In genomic region chr1:153633747-153634665, GRCh38 we compare ENCODE assay signal across 1 cellular context.
TF ChIP-seq lines count a peak whose summit lies in the region.

Gene CHTOP (plus strand): TSS chr1:153634066. CDS start chr1:153636589, 2,523 bp downstream.

TF ChIP-seq in HepG2, 621 proteins besides CTCF, POLR2A, EP300 and RAD21 (continued from another document and continues in another):
- TF ChIP-seq MNT (IDR thresholded peaks at IDR 0.05) (no peak; the same call in 1 of the 2 replicates), ZNF784 (CRISPR knock-in tag; IDR thresholded peaks at IDR 0.05; ENCODE audit: borderline replicate concordance) (peak; percentile 70; the same call in 1 of the 2 replicates), RORA (CRISPR knock-in tag; IDR thresholded peaks at IDR 0.05) (no peak), ZNF138 (CRISPR knock-in tag; IDR thresholded peaks at IDR 0.05; ENCODE audit: low read depth) (peak; percentile 87), SAFB2 (CRISPR knock-in tag; IDR thresholded peaks at IDR 0.05; ENCODE audit: borderline replicate concordance, low read depth) (peak; percentile 46; the same call in 1 of the 2 replicates), HES4 (CRISPR knock-in tag; IDR thresholded peaks at IDR 0.05; ENCODE audit: borderline replicate concordance) (peak; percentile 49; the same call in 1 of the 2 replicates), ZNF549 (CRISPR knock-in tag; IDR thresholded peaks at IDR 0.05) (no peak), NCOR1 (IDR thresholded peaks at IDR 0.05; ENCODE audit: borderline replicate concordance, low read length) (peak; percentile 65), HOMEZ (CRISPR knock-in tag; IDR thresholded peaks at IDR 0.05; ENCODE audit: low read depth) (peak; percentile 12; the same call in 1 of the 2 replicates), HOXA3 (CRISPR knock-in tag; IDR thresholded peaks at IDR 0.05) (peak; percentile 100), ZSCAN25 (CRISPR knock-in tag; IDR thresholded peaks at IDR 0.05) (peak; percentile 73; the same call in 1 of the 2 replicates), TARDBP (CRISPR knock-in tag; IDR thresholded peaks at IDR 0.05) (peak; percentile 90), POLR2G (IDR thresholded peaks at IDR 0.05; ENCODE audit: low read depth, low read length) (peak; percentile 93), NKX3-1 (CRISPR knock-in tag; IDR thresholded peaks at IDR 0.05) (no peak), SRSF1 (optimal IDR thresholded peaks at IDR 0.05; ENCODE audit: low read depth, low read length) (peak; percentile 98), ZBTB33 (CRISPR knock-in tag; IDR thresholded peaks at IDR 0.05) (no peak), NFRKB (IDR thresholded peaks at IDR 0.05) (peak; percentile 89), RXRB (CRISPR knock-in tag; IDR thresholded peaks at IDR 0.05; ENCODE audit: borderline replicate concordance) (peak; percentile 39; the same call in 1 of the 2 replicates), CREB3 (CRISPR knock-in tag; IDR thresholded peaks at IDR 0.05) (0 out of 2 replicates have a peak, but pooled peaks have one; percentile 81), ZNF44 (CRISPR knock-in tag; IDR thresholded peaks at IDR 0.05) (no peak), ZNF788 (CRISPR knock-in tag; IDR thresholded peaks at IDR 0.05; ENCODE audit: borderline replicate concordance) (peak; percentile 91; the same call in 1 of the 2 replicates), IKZF1 (IDR thresholded peaks at IDR 0.05) (no peak), THAP11 (CRISPR knock-in tag; IDR thresholded peaks at IDR 0.05) (peak; percentile 90), NFYC (CRISPR knock-in tag; IDR thresholded peaks at IDR 0.05) (peak; percentile 31; the same call in 1 of the 2 replicates), KLF12 (CRISPR knock-in tag; IDR thresholded peaks at IDR 0.05; ENCODE audit: borderline replicate concordance) (no peak; the same call in 1 of the 2 replicates), HNF1B (CRISPR knock-in tag; IDR thresholded peaks at IDR 0.05) (peak; percentile 92), ARNTL (CRISPR knock-in tag; IDR thresholded peaks at IDR 0.05) (no peak), ZFP82 (CRISPR knock-in tag; IDR thresholded peaks at IDR 0.05; ENCODE audit: borderline replicate concordance) (0 out of 2 replicates have a peak, but pooled peaks have one; percentile 55), SMC3 (IDR thresholded peaks at IDR 0.05; ENCODE audit: low read length) (no peak), MEIS1 (CRISPR knock-in tag; IDR thresholded peaks at IDR 0.05; ENCODE audit: borderline replicate concordance) (peak; percentile 86), ZNF468 (CRISPR knock-in tag; IDR thresholded peaks at IDR 0.05) (0 out of 2 replicates have a peak, but pooled peaks have one; percentile 21), ZBTB20 (CRISPR knock-in tag; IDR thresholded peaks at IDR 0.05; ENCODE audit: borderline replicate concordance, low read depth) (0 out of 2 replicates have a peak, but pooled peaks have one; percentile 45), ZNF225 (CRISPR knock-in tag; IDR thresholded peaks at IDR 0.05) (0 out of 2 replicates have a peak, but pooled peaks have one; percentile 31), ERF (CRISPR knock-in tag; IDR thresholded peaks at IDR 0.05) (peak; percentile 66; the same call in 1 of the 2 replicates), ZSCAN22 (CRISPR knock-in tag; IDR thresholded peaks at IDR 0.05) (no peak), ATM (IDR thresholded peaks at IDR 0.05; ENCODE audit: borderline replicate concordance) (no peak), ZNF275 (CRISPR knock-in tag; IDR thresholded peaks at IDR 0.05; ENCODE audit: borderline replicate concordance) (peak; percentile 46; the same call in 1 of the 2 replicates), MXI1 (IDR thresholded peaks at IDR 0.05; ENCODE audit: borderline replicate concordance, low read depth, low read length) (peak; percentile 74; the same call in 1 of the 3 replicates), ZNF382 (CRISPR knock-in tag; IDR thresholded peaks at IDR 0.05; ENCODE audit: borderline replicate concordance) (no peak), GMEB2 (CRISPR knock-in tag; IDR thresholded peaks at IDR 0.05; ENCODE audit: low read depth) (peak; percentile 98), XBP1 (CRISPR knock-in tag; IDR thresholded peaks at IDR 0.05) (no peak), ATF3 (CRISPR knock-in tag; IDR thresholded peaks at IDR 0.05) (peak; percentile 12; the same call in 1 of the 2 replicates), ZNF33B (CRISPR knock-in tag; IDR thresholded peaks at IDR 0.05) (no peak; the same call in 1 of the 2 replicates), FOXJ3 (CRISPR knock-in tag; IDR thresholded peaks at IDR 0.05; ENCODE audit: borderline replicate concordance) (peak; percentile 64), NFE2L2 (IDR thresholded peaks at IDR 0.05; ENCODE audit: low read length) (no peak), DMAP1 (CRISPR knock-in tag; IDR thresholded peaks at IDR 0.05) (peak; percentile 88), KAT8 (CRISPR knock-in tag; IDR thresholded peaks at IDR 0.05) (peak; percentile 99), RERE (CRISPR knock-in tag; IDR thresholded peaks at IDR 0.05; ENCODE audit: low read depth) (no peak), ZNF292 (CRISPR knock-in tag; IDR thresholded peaks at IDR 0.05; ENCODE audit: borderline replicate concordance, low read depth) (no peak), ZNF282 (IDR thresholded peaks at IDR 0.05; ENCODE audit: partially characterized antibody) (no peak), ZNF772 (CRISPR knock-in tag; IDR thresholded peaks at IDR 0.05) (peak; percentile 86; the same call in 1 of the 2 replicates)
